In genomic region chr7:43873300-43873699, GRCh38 we compare ENCODE assay signal across 11 cellular contexts. TPM values are rescaled to one million over a fixed set of nuclear protein-coding genes. Genes with fewer than 3 reads are reported as not detected.
A peak's percentile ranks its signal among the peaks of the same experiment; 100 is the strongest.
DNase-seq lines count a peak whose midpoint lies in the region; ATAC-seq and TF ChIP-seq lines count a peak whose summit lies in the region.
"Had no signal": no experiment of that assay in that cellular context is flagged by ENCODE, and none has a peak within 500 bp of the region (broad histone marks: within the 10 kb centered on the region; RNA-seq: fewer than 3 reads in every experiment).

No MANE protein-coding gene starts in this region.

- WGBS in testis, 2 donors, result 85% methylated on average over 5 of the region's 5 CpGs

- TF ChIP-seq POLR2A in testis (IDR thresholded peaks at IDR 0.05), result no peak

- no peak overlapping the region for H3K4me3 ChIP-seq in astrocyte of the spinal cord (ENCODE audit: low read depth, low read length)
- H3K4me3 ChIP-seq in right atrium auricular region, result no peak overlapping the region
- no peak overlapping the region for H3K4me3 ChIP-seq in testis

- H3K27ac Mint-ChIP-seq in activated naive CD8-positive, alpha-beta T cell treated with anti-CD3 and anti-CD28 coated beads for 36 hours, result no peak overlapping the region

- in situ Hi-C loops in astrocyte of the spinal cord (cut with HindIII; ENCODE audit: low sequenced_read_pairs), result no loop called here

- no peak overlapping the region for H3K4me3 Mint-ChIP-seq in activated naive CD8-positive, alpha-beta T cell treated with anti-CD3 and anti-CD28 coated beads for 36 hours

- peaks cover 18% of the 10 kb centered on the region for H3K36me3 Mint-ChIP-seq in activated naive CD8-positive, alpha-beta T cell treated with anti-CD3 and anti-CD28 coated beads for 36 hours

- H3K4me1 Mint-ChIP-seq in activated naive CD8-positive, alpha-beta T cell treated with anti-CD3 and anti-CD28 coated beads for 36 hours, result peaks cover 17% of the 10 kb centered on the region

- H3K27me3 ChIP-seq in right atrium auricular region, result no peaks in the 10 kb centered on the region
- H3K27me3 ChIP-seq in testis, result no peaks in the 10 kb centered on the region

- H3K27ac ChIP-seq in right atrium auricular region (peak overlapping the region; percentile 67 to 74), testis (peak overlapping the region in 1 of 2 donors; percentile 42)
- H3K27ac ChIP-seq: WERI-Rb-1 had no signal

- H3K36me3 ChIP-seq in right atrium auricular region, result peaks cover 27% of the 10 kb centered on the region
- no peaks in the 10 kb centered on the region for H3K36me3 ChIP-seq in testis (ENCODE audit: low read depth, missing control alignments)

- ATAC-seq in HG03378 (IDR thresholded peaks at IDR 0.05; ENCODE audit: unreplicated experiment), result no peak
- no peak for ATAC-seq in HG02885 (IDR thresholded peaks at IDR 0.05; ENCODE audit: poor library complexity, unreplicated experiment)

- H3K27me3 Mint-ChIP-seq in activated naive CD8-positive, alpha-beta T cell treated with anti-CD3 and anti-CD28 coated beads for 36 hours, result no peaks in the 10 kb centered on the region

- DNase-seq in H4 (ENCODE audit: low spot score) (peak; percentile 76), astrocyte of the spinal cord (ENCODE audit: low read depth, low spot score) (peak; percentile 44), right atrium auricular region (ENCODE audit: low spot score) (peak; percentile 85), testis (peak; percentile 47), superior temporal gyrus (ENCODE audit: extremely low spot score) (no peak)
- DNase-seq in activated naive CD8-positive, alpha-beta T cell treated with anti-CD3 and anti-CD28 coated beads for 36 hours, result no peak
- DNase-seq: NCI-H526 treated with DMSO at 0.1 percent for 48 hours; stimulated activated CD4-positive, alpha-beta T cell treated with anti-CD3 and anti-CD28 coated beads, Interleukin-15, amount 100 ng/mL, for 24 hours; WERI-Rb-1 had no signal

- H3K9me3 ChIP-seq in right atrium auricular region, result no peaks in the 10 kb centered on the region
- no peaks in the 10 kb centered on the region for H3K9me3 ChIP-seq in testis

- peaks cover 0 to 49% of the 10 kb centered on the region in 2 donors for H3K4me1 ChIP-seq in right atrium auricular region
- peaks cover 7% of the 10 kb centered on the region for H3K4me1 ChIP-seq in testis

- no peaks in the 10 kb centered on the region for H3K9me3 Mint-ChIP-seq in activated naive CD8-positive, alpha-beta T cell treated with anti-CD3 and anti-CD28 coated beads for 36 hours

- TF ChIP-seq CTCF in astrocyte of the spinal cord (IDR thresholded peaks at IDR 0.05; ENCODE audit: low read depth, low read length) (no peak), right atrium auricular region (IDR thresholded peaks at IDR 0.05) (no peak), testis (IDR thresholded peaks at IDR 0.05) (no peak)

- intact Hi-C loops in testis (cut with DNase I; ENCODE audit: low total_unique reads), result no loop called here

RNA-seq across cellular contexts. Expression of gene MRPS24, which starts 4.0 kb away (rescaled TPM):
- total RNA-seq in H4 (2014; rRNA removed; shearing (Covaris generic)), result 308 and 368 TPM in 2 replicates
- total RNA-seq in right atrium auricular region, result 100 to 1,000 TPM; 127 to 171 TPM
- total RNA-seq in testis, result 10 to 100 TPM; 71.1 to 80.8 TPM
- 115 TPM for polyA plus RNA-seq in testis (ENCODE audit: insufficient read depth, low read depth, low replicate concordance)
- total RNA-seq in activated naive CD8-positive, alpha-beta T cell treated with anti-CD3 and anti-CD28 coated beads for 36 hours, result 100 to 1,000 TPM; 142 to 152 TPM

RNA-seq across cellular contexts. Expression of gene URGCP, which starts 33.1 kb away (rescaled TPM):
- total RNA-seq in H4 (2014; rRNA removed; shearing (Covaris generic)), result 32.1 and 40.9 TPM in 2 replicates
- total RNA-seq in right atrium auricular region (10 to 100 TPM; 26.4 to 30.9 TPM), testis (10 to 100 TPM; 24.9 to 33.0 TPM)
- polyA plus RNA-seq in testis (ENCODE audit: insufficient read depth, low read depth, low replicate concordance), result 20.1 TPM
- total RNA-seq in activated naive CD8-positive, alpha-beta T cell treated with anti-CD3 and anti-CD28 coated beads for 36 hours, result 10 to 100 TPM; 24.3 to 26.1 TPM

RNA-seq across cellular contexts. Expression of gene UBE2D4, which starts 52.9 kb away (rescaled TPM):
- 34.0 and 35.7 TPM in 2 replicates for total RNA-seq in H4 (2014; rRNA removed; shearing (Covaris generic))
- 10 to 100 TPM; 47.4 to 50.5 TPM for total RNA-seq in right atrium auricular region
- total RNA-seq in testis, result 10 to 100 TPM; 15.8 to 18.3 TPM
- 18.6 TPM for polyA plus RNA-seq in testis (ENCODE audit: insufficient read depth, low read depth, low replicate concordance)
- 10 to 100 TPM; 12.1 to 12.7 TPM for total RNA-seq in activated naive CD8-positive, alpha-beta T cell treated with anti-CD3 and anti-CD28 coated beads for 36 hours

Comparison
In these comparisons a context has a peak if more than half of its experiments do, and no peak if none do; other contexts are left out.
1. DNase-seq: peak in H4 (single experiment), astrocyte of the spinal cord (single experiment), right atrium auricular region (single experiment) and testis (single experiment); none in activated naive CD8-positive, alpha-beta T cell treated with anti-CD3 and anti-CD28 coated beads for 36 hours (single experiment) and superior temporal gyrus (single experiment).